In the genomic region with DNA sequence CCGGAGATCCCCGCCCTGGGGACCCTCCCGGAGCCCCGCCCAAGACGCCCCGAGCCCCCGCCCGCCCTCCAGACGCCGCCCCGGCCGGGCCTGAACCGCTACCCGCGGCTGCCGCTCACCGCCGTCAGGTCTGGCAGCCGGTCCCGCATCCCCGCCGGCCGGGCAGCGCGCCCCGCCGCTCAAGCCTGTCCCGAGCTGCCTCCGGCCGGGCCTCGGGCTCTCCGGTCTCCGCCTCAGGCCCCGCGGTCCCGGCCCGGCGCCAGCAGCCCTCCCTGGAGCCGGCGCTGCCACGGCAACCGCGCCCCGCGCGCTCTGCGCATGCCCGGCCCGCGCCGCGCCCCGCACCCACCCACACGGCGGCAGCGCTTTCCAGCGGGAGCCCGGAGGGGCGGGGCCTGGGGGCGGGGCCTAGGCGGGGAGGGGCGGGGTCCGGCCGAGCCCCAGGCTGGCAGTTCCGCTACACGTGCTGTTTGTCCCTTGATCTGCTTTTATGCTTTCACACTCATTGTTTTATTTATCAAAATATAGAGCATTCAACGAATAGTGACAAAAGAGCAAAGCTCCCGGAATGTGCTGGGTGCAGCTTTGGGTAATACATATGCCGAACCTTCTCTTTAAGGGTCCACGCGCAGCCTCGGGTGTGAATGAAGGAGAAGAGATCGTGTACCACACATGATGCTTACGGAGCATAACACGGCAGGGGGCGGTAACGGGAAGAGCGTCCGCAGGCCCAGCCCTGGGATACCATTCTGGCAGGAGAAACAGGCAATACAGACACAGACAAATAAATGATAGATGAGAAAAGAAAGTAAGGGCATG, we compare ENCODE assay signal across 1 cellular context.
TF ChIP-seq lines count a peak whose summit lies in the region.

STX2 (minus strand) TSS at position 300 of the 819 bp plus-strand sequence; CDS start at position 149, 151 bp downstream.

TF ChIP-seq in HepG2, 621 proteins besides CTCF, POLR2A, EP300 and RAD21 (continued from another document):
- TF ChIP-seq MXI1 (IDR thresholded peaks at IDR 0.05; ENCODE audit: borderline replicate concordance, low read depth, low read length), result peak; percentile 49; the same call in 1 of the 3 replicates
- TF ChIP-seq KDM5B (CRISPR knock-in tag; IDR thresholded peaks at IDR 0.05; ENCODE audit: borderline replicate concordance), result peak; percentile 74; the same call in 1 of the 2 replicates
- TF ChIP-seq ADNP (CRISPR knock-in tag; IDR thresholded peaks at IDR 0.05), result no peak
- peak; percentile 82 for TF ChIP-seq MAX (IDR thresholded peaks at IDR 0.05)
- TF ChIP-seq RXRB (CRISPR knock-in tag; IDR thresholded peaks at IDR 0.05; ENCODE audit: borderline replicate concordance), result no peak
- TF ChIP-seq, protein P1, sequence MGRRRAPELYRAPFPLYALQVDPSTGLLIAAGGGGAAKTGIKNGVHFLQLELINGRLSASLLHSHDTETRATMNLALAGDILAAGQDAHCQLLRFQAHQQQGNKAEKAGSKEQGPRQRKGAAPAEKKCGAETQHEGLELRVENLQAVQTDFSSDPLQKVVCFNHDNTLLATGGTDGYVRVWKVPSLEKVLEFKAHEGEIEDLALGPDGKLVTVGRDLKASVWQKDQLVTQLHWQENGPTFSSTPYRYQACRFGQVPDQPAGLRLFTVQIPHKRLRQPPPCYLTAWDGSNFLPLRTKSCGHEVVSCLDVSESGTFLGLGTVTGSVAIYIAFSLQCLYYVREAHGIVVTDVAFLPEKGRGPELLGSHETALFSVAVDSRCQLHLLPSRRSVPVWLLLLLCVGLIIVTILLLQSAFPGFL (CRISPR knock-in tag; IDR thresholded peaks at IDR 0.05), result no peak
- TF ChIP-seq, protein P2, sequence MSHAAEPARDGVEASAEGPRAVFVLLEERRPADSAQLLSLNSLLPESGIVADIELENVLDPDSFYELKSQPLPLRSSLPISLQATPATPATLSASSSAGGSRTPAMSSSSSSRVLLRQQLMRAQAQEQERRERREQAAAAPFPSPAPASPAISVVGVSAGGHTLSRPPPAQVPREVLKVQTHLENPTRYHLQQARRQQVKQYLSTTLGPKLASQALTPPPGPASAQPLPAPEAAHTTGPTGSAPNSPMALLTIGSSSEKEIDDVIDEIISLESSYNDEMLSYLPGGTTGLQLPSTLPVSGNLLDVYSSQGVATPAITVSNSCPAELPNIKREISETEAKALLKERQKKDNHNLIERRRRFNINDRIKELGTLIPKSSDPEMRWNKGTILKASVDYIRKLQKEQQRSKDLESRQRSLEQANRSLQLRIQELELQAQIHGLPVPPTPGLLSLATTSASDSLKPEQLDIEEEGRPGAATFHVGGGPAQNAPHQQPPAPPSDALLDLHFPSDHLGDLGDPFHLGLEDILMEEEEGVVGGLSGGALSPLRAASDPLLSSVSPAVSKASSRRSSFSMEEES (CRISPR knock-in tag; IDR thresholded peaks at IDR 0.05), result peak; percentile 32; the same call in 1 of the 2 replicates
- peak; percentile 65; the same call in 1 of the 2 replicates for TF ChIP-seq DMAP1 (CRISPR knock-in tag; IDR thresholded peaks at IDR 0.05)
- no peak for TF ChIP-seq ZNF260 (CRISPR knock-in tag; IDR thresholded peaks at IDR 0.05; ENCODE audit: borderline replicate concordance, low read depth)
- TF ChIP-seq, protein P3, sequence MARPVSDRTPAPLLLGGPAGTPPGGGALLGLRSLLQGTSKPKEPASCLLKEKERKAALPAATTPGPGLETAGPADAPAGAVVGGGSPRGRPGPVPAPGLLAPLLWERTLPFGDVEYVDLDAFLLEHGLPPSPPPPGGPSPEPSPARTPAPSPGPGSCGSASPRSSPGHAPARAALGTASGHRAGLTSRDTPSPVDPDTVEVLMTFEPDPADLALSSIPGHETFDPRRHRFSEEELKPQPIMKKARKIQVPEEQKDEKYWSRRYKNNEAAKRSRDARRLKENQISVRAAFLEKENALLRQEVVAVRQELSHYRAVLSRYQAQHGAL (CRISPR knock-in tag; IDR thresholded peaks at IDR 0.05; ENCODE audit: not compliant biosample characterization), result no peak
- TF ChIP-seq PPARG (CRISPR knock-in tag; conservative IDR thresholded peaks at IDR 0.05), result no peak
- TF ChIP-seq ZMYM2 (CRISPR knock-in tag; IDR thresholded peaks at IDR 0.05), result 0 out of 2 replicates have a peak, but pooled peaks have one; percentile 36
- peak; percentile 70 for TF ChIP-seq SALL1 (CRISPR knock-in tag; IDR thresholded peaks at IDR 0.05)
- TF ChIP-seq ZNF577 (CRISPR knock-in tag; IDR thresholded peaks at IDR 0.05; ENCODE audit: borderline replicate concordance, low read depth), result no peak
- no peak for TF ChIP-seq CEBPG (CRISPR knock-in tag; IDR thresholded peaks at IDR 0.05)
- TF ChIP-seq AFF4 (CRISPR knock-in tag; IDR thresholded peaks at IDR 0.05), result no peak
- TF ChIP-seq SAP130 (CRISPR knock-in tag; IDR thresholded peaks at IDR 0.05; ENCODE audit: low read depth), result peak; percentile 77
- TF ChIP-seq SOX13 (IDR thresholded peaks at IDR 0.05), result no peak
- peak in 1 of 2 experiments; percentile 9; a peak in 1 of 4 replicates for TF ChIP-seq SOX13 (CRISPR knock-in tag; conservative IDR thresholded peaks at IDR 0.05 in 1 of 2, IDR thresholded peaks at IDR 0.05 in 1 of 2)
- TF ChIP-seq ZNF652 (CRISPR knock-in tag; IDR thresholded peaks at IDR 0.05; ENCODE audit: borderline replicate concordance, low read depth), result no peak
- TF ChIP-seq ZNF547 (CRISPR knock-in tag; IDR thresholded peaks at IDR 0.05), result peak; percentile 24; the same call in 1 of the 2 replicates
- TF ChIP-seq KAT8 (CRISPR knock-in tag; IDR thresholded peaks at IDR 0.05), result peak; percentile 52
- no peak for TF ChIP-seq GPN1 (CRISPR knock-in tag; IDR thresholded peaks at IDR 0.05; ENCODE audit: borderline replicate concordance)
- no peak for TF ChIP-seq JUNB (CRISPR knock-in tag; IDR thresholded peaks at IDR 0.05; ENCODE audit: borderline replicate concordance)
- TF ChIP-seq PITX1 (CRISPR knock-in tag; IDR thresholded peaks at IDR 0.05), result peak; percentile 51; the same call in 1 of the 2 replicates
- no peak for TF ChIP-seq ZNF660 (CRISPR knock-in tag; IDR thresholded peaks at IDR 0.05; ENCODE audit: borderline replicate concordance, low read depth)
- no peak for TF ChIP-seq JUN (CRISPR knock-in tag; IDR thresholded peaks at IDR 0.05)
- TF ChIP-seq, protein P4, sequence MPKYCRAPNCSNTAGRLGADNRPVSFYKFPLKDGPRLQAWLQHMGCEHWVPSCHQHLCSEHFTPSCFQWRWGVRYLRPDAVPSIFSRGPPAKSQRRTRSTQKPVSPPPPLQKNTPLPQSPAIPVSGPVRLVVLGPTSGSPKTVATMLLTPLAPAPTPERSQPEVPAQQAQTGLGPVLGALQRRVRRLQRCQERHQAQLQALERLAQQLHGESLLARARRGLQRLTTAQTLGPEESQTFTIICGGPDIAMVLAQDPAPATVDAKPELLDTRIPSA (CRISPR knock-in tag; IDR thresholded peaks at IDR 0.05; ENCODE audit: borderline replicate concordance), result no peak
- no peak for TF ChIP-seq SIX4 (CRISPR knock-in tag; IDR thresholded peaks at IDR 0.05)
- no peak for TF ChIP-seq JARID2 (CRISPR knock-in tag; IDR thresholded peaks at IDR 0.05; ENCODE audit: insufficient replicate concordance)
- TF ChIP-seq CSRNP2 (CRISPR knock-in tag; conservative IDR thresholded peaks at IDR 0.05; ENCODE audit: low read depth), result no peak
